Comparison of ENCODE assay signal across 8 cellular contexts in genomic region chr12:42144174-42144423, GRCh38. TPM values are rescaled to one million over a fixed set of nuclear protein-coding genes. Genes with fewer than 3 reads are reported as not detected.
A peak's percentile ranks its signal among the peaks of the same experiment; 100 is the strongest.
DNase-seq lines count a peak whose midpoint lies in the region; ATAC-seq and TF ChIP-seq lines count a peak whose summit lies in the region.

No MANE protein-coding gene starts in this region.

- peaks cover 33% of the 10 kb centered on the region for H3K4me1 Mint-ChIP-seq in activated naive CD8-positive, alpha-beta T cell treated with anti-CD3 and anti-CD28 coated beads, Interleukin-2, amount 50 U/mL, for 24 hours
- H3K4me1 Mint-ChIP-seq in type B pancreatic cell (ENCODE audit: unreplicated experiment), result peaks cover 28% of the 10 kb centered on the region

- H3K36me3 Mint-ChIP-seq in activated naive CD8-positive, alpha-beta T cell treated with anti-CD3 and anti-CD28 coated beads, Interleukin-2, amount 50 U/mL, for 24 hours (ENCODE audit: low read depth), result no peaks in the 10 kb centered on the region
- peaks cover 4% of the 10 kb centered on the region for H3K36me3 Mint-ChIP-seq in type B pancreatic cell

- ATAC-seq in HG02852 (IDR thresholded peaks at IDR 0.05; ENCODE audit: unreplicated experiment) (peak; percentile 40), right lobe of liver (peak in 1 of 4 donors; percentile 21)
- no peak for ATAC-seq in activated naive CD8-positive, alpha-beta T cell treated with anti-CD3 and anti-CD28 coated beads, Interleukin-2, amount 50 U/mL, for 24 hours

- H3K27me3 Mint-ChIP-seq in activated naive CD8-positive, alpha-beta T cell treated with anti-CD3 and anti-CD28 coated beads, Interleukin-2, amount 50 U/mL, for 24 hours, result no peaks in the 10 kb centered on the region
- no peaks in the 10 kb centered on the region for H3K27me3 Mint-ChIP-seq in type B pancreatic cell

- peak overlapping the region; percentile 78 for H3K27ac Mint-ChIP-seq in activated naive CD8-positive, alpha-beta T cell treated with anti-CD3 and anti-CD28 coated beads, Interleukin-2, amount 50 U/mL, for 24 hours
- H3K27ac Mint-ChIP-seq in type B pancreatic cell, result peak overlapping the region; percentile 92

- H3K36me3 ChIP-seq in ES-I3 (ENCODE audit: insufficient read depth, low read length) (no peaks in the 10 kb centered on the region), right lobe of liver (no peaks in the 10 kb centered on the region)

- H3K27me3 ChIP-seq in right lobe of liver, result no peaks in the 10 kb centered on the region

- intact Hi-C loops in right lobe of liver (cut with DNase I), result no loop called here

- H3K4me1 ChIP-seq in ES-I3 (ENCODE audit: insufficient read depth, low read length) (peaks cover 8% of the 10 kb centered on the region), right lobe of liver (peaks cover 0 to 13% (median 0%) of the 10 kb centered on the region in 4 donors)

- peak overlapping the region; percentile 64 to 85 (median 64) for H3K4me3 ChIP-seq in right lobe of liver

- H3K27ac ChIP-seq in right lobe of liver, result peak overlapping the region; percentile 50 to 77 (median 76)

- H3K9ac ChIP-seq in ES-I3 (ENCODE audit: low read depth, low read length), result peak overlapping the region; percentile 84

- H3K4me3 Mint-ChIP-seq in activated naive CD8-positive, alpha-beta T cell treated with anti-CD3 and anti-CD28 coated beads, Interleukin-2, amount 50 U/mL, for 24 hours, result peak overlapping the region; percentile 93
- peak overlapping the region; percentile 91 for H3K4me3 Mint-ChIP-seq in type B pancreatic cell

- no peak for TF ChIP-seq POLR2A in right lobe of liver (IDR thresholded peaks at IDR 0.05)

- no peak for TF ChIP-seq CTCF in right lobe of liver (IDR thresholded peaks at IDR 0.05)
- TF ChIP-seq CTCF in type B pancreatic cell (conservative IDR thresholded peaks at IDR 0.05), result no peak

- H3K9me3 ChIP-seq in ES-I3 (ENCODE audit: control insufficient read depth, insufficient read depth, low read length), result no peaks in the 10 kb centered on the region
- H3K9me3 ChIP-seq in right lobe of liver, result no peaks in the 10 kb centered on the region

- 0% methylated on average over 5 of the region's 23 CpGs for WGBS in right lobe of liver (ENCODE audit: insufficient coverage, low coverage, low lambda C conversion rate, missing lambda C conversion rate)

- no peaks in the 10 kb centered on the region for H3K9me3 Mint-ChIP-seq in activated naive CD8-positive, alpha-beta T cell treated with anti-CD3 and anti-CD28 coated beads, Interleukin-2, amount 50 U/mL, for 24 hours
- H3K9me3 Mint-ChIP-seq in type B pancreatic cell, result no peaks in the 10 kb centered on the region

- DNase-seq in activated naive CD8-positive, alpha-beta T cell treated with anti-CD3 and anti-CD28 coated beads, Interleukin-2, amount 50 U/mL, for 24 hours, result no peak
- peak in 1 of 3 donors; percentile 53 for DNase-seq in right lobe of liver
- DNase-seq in type B pancreatic cell (ENCODE audit: extremely low spot score, unreplicated experiment), result peak; percentile 73
- DNase-seq in amniotic stem cell (lab: John Stamatoyannopoulos, UW), result no peak
- no peak for DNase-seq in DMS79 treated with DMSO at 0.1 percent for 48 hours (lab: John Stamatoyannopoulos, UW)
- DNase-seq in SHP77 treated with DMSO at 0.1 percent for 48 hours (lab: John Stamatoyannopoulos, UW), result no peak

RNA-seq across cellular contexts. Expression of gene GXYLT1, which starts 0.6 kb away (rescaled TPM):
- total RNA-seq in right lobe of liver (10 to 100 TPM in 5 of 6 experiments, 1 to 10 TPM in 1; 9.3 to 13.8 (median 10.8) TPM), type B pancreatic cell (ENCODE audit: low replicate concordance) (13.5 and 23.8 TPM in 2 replicates)
